In genomic region chr17:81003711-81004335, GRCh38 we compare ENCODE assay signal across 1 cellular context.
TF ChIP-seq lines count a peak whose summit lies in the region.

No MANE protein-coding gene starts in this region.

TF ChIP-seq in HEK293, 187 proteins besides CTCF, POLR2A, EP300 and RAD21 (continued from another document and continues in another):
- TF ChIP-seq KLF17 (tag by site-specific recombination; IDR thresholded peaks at IDR 0.05) (peak; percentile 70; the same call in 1 of the 2 replicates), SETDB1 (IDR thresholded peaks at IDR 0.05; ENCODE audit: insufficient read length, low read length) (no peak), ZSCAN18 (tag by site-specific recombination; IDR thresholded peaks at IDR 0.05) (no peak), PBX3 (CRISPR knock-in tag; IDR thresholded peaks at IDR 0.05) (no peak), ZNF2 (tag by site-specific recombination; IDR thresholded peaks at IDR 0.05) (no peak), ZNF645 (tag by site-specific recombination; IDR thresholded peaks at IDR 0.05) (no peak), ZNF24 (tag by site-specific recombination; IDR thresholded peaks at IDR 0.05) (no peak), KLF7 (tag by site-specific recombination; IDR thresholded peaks at IDR 0.05; ENCODE audit: borderline replicate concordance) (peak; percentile 37; the same call in 1 of the 2 replicates), KLF16 (tag by site-specific recombination; IDR thresholded peaks at IDR 0.05) (0 out of 2 replicates have a peak, but pooled peaks have one; percentile 31), MEIS1 (CRISPR knock-in tag; IDR thresholded peaks at IDR 0.05; ENCODE audit: borderline replicate concordance) (no peak), TRIM28 (IDR thresholded peaks at IDR 0.05; ENCODE audit: borderline replicate concordance, low read length) (no peak), ZNF146 (tag by site-specific recombination; IDR thresholded peaks at IDR 0.05) (peak; percentile 100), ZNF132 (tag by site-specific recombination; IDR thresholded peaks at IDR 0.05; ENCODE audit: borderline replicate concordance) (no peak), ZNF112 (tag by site-specific recombination; IDR thresholded peaks at IDR 0.05) (no peak), ZNF121 (tag by site-specific recombination; IDR thresholded peaks at IDR 0.05) (no peak), SCRT1 (tag by site-specific recombination; IDR thresholded peaks at IDR 0.05; ENCODE audit: borderline replicate concordance) (no peak), ZNF202 (tag by site-specific recombination; IDR thresholded peaks at IDR 0.05; ENCODE audit: borderline replicate concordance) (no peak), EGR2 (tag by site-specific recombination; IDR thresholded peaks at IDR 0.05; ENCODE audit: low read depth) (peak; percentile 47; the same call in 1 of the 2 replicates), FEZF1 (tag by site-specific recombination; IDR thresholded peaks at IDR 0.05) (peak; percentile 65), ZNF654 (tag by site-specific recombination; IDR thresholded peaks at IDR 0.05; ENCODE audit: low read depth) (no peak), ZNF391 (tag by site-specific recombination; IDR thresholded peaks at IDR 0.05; ENCODE audit: borderline replicate concordance, low read depth) (no peak), SP7 (tag by site-specific recombination; IDR thresholded peaks at IDR 0.05) (no peak), ZNF335 (tag by site-specific recombination; conservative IDR thresholded peaks at IDR 0.05) (peak; percentile 39; the same call in 1 of the 2 replicates), GLIS2 (tag by site-specific recombination; IDR thresholded peaks at IDR 0.05) (no peak), WT1 (tag by site-specific recombination; IDR thresholded peaks at IDR 0.05) (0 out of 2 replicates have a peak, but pooled peaks have one; percentile 16), ZEB2 (tag by site-specific recombination; IDR thresholded peaks at IDR 0.05) (no peak), ZNF292 (tag by site-specific recombination; IDR thresholded peaks at IDR 0.05; ENCODE audit: borderline replicate concordance, low read depth) (no peak), KLF9 (tag by site-specific recombination; IDR thresholded peaks at IDR 0.05; ENCODE audit: low read depth) (peak; percentile 42; the same call in 1 of the 2 replicates), ZFHX2 (tag by site-specific recombination; conservative IDR thresholded peaks at IDR 0.05) (peak; percentile 74), HOXC10 (CRISPR knock-in tag; IDR thresholded peaks at IDR 0.05) (no peak), IKZF3 (tag by site-specific recombination; IDR thresholded peaks at IDR 0.05) (no peak), SP2 (tag by site-specific recombination; IDR thresholded peaks at IDR 0.05) (0 out of 2 replicates have a peak, but pooled peaks have one; percentile 7), TSHZ1 (tag by site-specific recombination; IDR thresholded peaks at IDR 0.05; ENCODE audit: borderline replicate concordance) (no peak), MYNN (tag by site-specific recombination; IDR thresholded peaks at IDR 0.05; ENCODE audit: borderline replicate concordance) (no peak), ZFP3 (tag by site-specific recombination; IDR thresholded peaks at IDR 0.05; ENCODE audit: low read depth) (no peak), ZNF776 (tag by site-specific recombination; IDR thresholded peaks at IDR 0.05; ENCODE audit: borderline replicate concordance) (no peak), ZNF596 (tag by site-specific recombination; IDR thresholded peaks at IDR 0.05) (no peak), ZNF239 (tag by site-specific recombination; IDR thresholded peaks at IDR 0.05) (no peak), ZNF571 (tag by site-specific recombination; IDR thresholded peaks at IDR 0.05) (no peak), ZNF843 (tag by site-specific recombination; IDR thresholded peaks at IDR 0.05) (no peak), ZBTB8A (tag by site-specific recombination; IDR thresholded peaks at IDR 0.05) (peak; percentile 63; the same call in 1 of the 2 replicates), ZNF544 (tag by site-specific recombination; IDR thresholded peaks at IDR 0.05) (no peak), ZNF518A (tag by site-specific recombination; conservative IDR thresholded peaks at IDR 0.05; ENCODE audit: low read depth) (no peak), ZNF157 (tag by site-specific recombination; IDR thresholded peaks at IDR 0.05) (no peak), GLI4 (tag by site-specific recombination; IDR thresholded peaks at IDR 0.05) (no peak), KLF8 (tag by site-specific recombination; IDR thresholded peaks at IDR 0.05) (no peak), GLIS1 (tag by site-specific recombination; IDR thresholded peaks at IDR 0.05) (peak; percentile 52), ZNF16 (tag by site-specific recombination; IDR thresholded peaks at IDR 0.05; ENCODE audit: low read depth) (no peak), ZNF692 (tag by site-specific recombination; IDR thresholded peaks at IDR 0.05) (no peak), ZNF658 (tag by site-specific recombination; IDR thresholded peaks at IDR 0.05) (no peak), SP3 (tag by site-specific recombination; IDR thresholded peaks at IDR 0.05) (0 out of 2 replicates have a peak, but pooled peaks have one; percentile 34), ZNF311 (tag by site-specific recombination; IDR thresholded peaks at IDR 0.05; ENCODE audit: borderline replicate concordance) (no peak), PATZ1 (tag by site-specific recombination; IDR thresholded peaks at IDR 0.05) (peak; percentile 48; the same call in 1 of the 2 replicates), ZNF629 (tag by site-specific recombination; IDR thresholded peaks at IDR 0.05) (no peak)
